Comparison of ENCODE assay signal across 17 cellular contexts in the genomic region with DNA sequence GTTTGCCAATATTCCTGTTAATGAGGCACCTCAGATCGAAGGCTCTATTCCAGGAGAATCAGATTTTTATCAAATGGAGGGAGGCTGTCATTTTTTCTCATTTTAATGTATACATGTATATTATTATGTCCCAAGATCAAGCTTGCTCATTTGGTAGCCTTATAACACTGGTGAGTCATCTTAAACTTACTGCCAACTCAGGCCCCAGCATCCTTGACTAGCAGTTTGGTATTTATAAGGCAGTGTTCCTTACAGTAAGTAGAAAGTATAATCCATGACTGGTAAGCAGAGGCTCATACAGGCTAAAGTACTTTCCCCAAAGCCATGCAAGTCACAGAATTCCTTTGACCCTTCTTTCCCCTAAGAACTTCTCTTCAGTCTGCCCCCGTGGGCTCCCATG.
DNase-seq lines count a peak whose midpoint lies in the region; ATAC-seq, FAIRE-seq and TF ChIP-seq lines count a peak whose summit lies in the region.
"Had no signal": no experiment of that assay in that cellular context is flagged by ENCODE, and none has a peak within 500 bp of the region (broad histone marks: within the 10 kb centered on the region; RNA-seq: fewer than 3 reads in every experiment).

No MANE protein-coding gene starts in this region.

- peaks cover 2% of the 10 kb centered on the region for H3K9me3 Mint-ChIP-seq in glutamatergic neuron (ENCODE audit: unreplicated experiment)
- no peaks in the 10 kb centered on the region for H3K9me3 Mint-ChIP-seq in effector memory CD8-positive, alpha-beta T cell
- H3K9me3 Mint-ChIP-seq: central memory CD8-positive, alpha-beta T cell had no signal

- ATAC-seq in left lung, result peak; percentile 52
- no peak for ATAC-seq in GM19395 (IDR thresholded peaks at IDR 0.05; ENCODE audit: unreplicated experiment)
- ATAC-seq in effector memory CD8-positive, alpha-beta T cell (replicated peaks), result no peak
- ATAC-seq: heart left ventricle had no signal

- DNase-seq in AG09319 (ENCODE audit: extremely low read depth, low read depth) (peak; percentile 62), LHCN-M2 (ENCODE audit: low read depth) (peak; percentile 51), bronchial epithelial cell (ENCODE audit: low read depth) (peak; percentile 88), left lung (no peak), HuH-7 (ENCODE audit: low spot score) (no peak), glutamatergic neuron (no peak)
- no peak for DNase-seq in effector memory CD8-positive, alpha-beta T cell
- DNase-seq: activated CD4-positive, alpha-beta T cell treated with anti-CD3 and anti-CD28 coated beads for 48 hours; activated effector memory CD4-positive, alpha-beta T cell treated with Interleukin-2 at 50 U/mL for 16 hours; GOT3; heart left ventricle; lower lobe of right lung; NCI-H1436; stimulated activated CD4-positive, alpha-beta T cell treated with anti-CD3 and anti-CD28 coated beads, Interleukin-15, amount 100 ng/mL, for 24 hours had no signal

- H3K36me3 Mint-ChIP-seq in glutamatergic neuron (ENCODE audit: unreplicated experiment), result no peaks in the 10 kb centered on the region
- no peaks in the 10 kb centered on the region for H3K36me3 Mint-ChIP-seq in effector memory CD8-positive, alpha-beta T cell (ENCODE audit: insufficient read depth)

- FAIRE-seq in bronchial epithelial cell (lab: Jason Lieb, UNC), result no peak

- H3K27ac ChIP-seq in left lung, result no peak overlapping the region
- H3K27ac ChIP-seq: heart left ventricle, lower lobe of right lung, neutrophil had no signal

- no peaks in the 10 kb centered on the region for H3K27me3 Mint-ChIP-seq in glutamatergic neuron (ENCODE audit: unreplicated experiment)
- no peaks in the 10 kb centered on the region for H3K27me3 Mint-ChIP-seq in effector memory CD8-positive, alpha-beta T cell

- no peak overlapping the region for H3K27ac Mint-ChIP-seq in glutamatergic neuron (ENCODE audit: unreplicated experiment)
- H3K27ac Mint-ChIP-seq in effector memory CD8-positive, alpha-beta T cell, result no peak overlapping the region

- no peaks in the 10 kb centered on the region for H3K4me1 Mint-ChIP-seq in glutamatergic neuron (ENCODE audit: low read depth, unreplicated experiment)
- no peaks in the 10 kb centered on the region for H3K4me1 Mint-ChIP-seq in effector memory CD8-positive, alpha-beta T cell (ENCODE audit: low read depth in 2 of 2)
- H3K4me1 Mint-ChIP-seq: central memory CD8-positive, alpha-beta T cell had no signal

- H3K4me3 ChIP-seq in bronchial epithelial cell (ENCODE audit: low read depth, low read length) (no peak overlapping the region), left lung (no peak overlapping the region)
- H3K4me3 ChIP-seq: heart left ventricle, lower lobe of right lung had no signal

- H3K27me3 ChIP-seq in bronchial epithelial cell (ENCODE audit: control insufficient read depth, insufficient read depth, low read length), result no peaks in the 10 kb centered on the region
- no peaks in the 10 kb centered on the region for H3K27me3 ChIP-seq in left lung
- H3K27me3 ChIP-seq: heart left ventricle, neutrophil had no signal

- H3K4me3 Mint-ChIP-seq in glutamatergic neuron (ENCODE audit: unreplicated experiment), result no peak overlapping the region
- H3K4me3 Mint-ChIP-seq in effector memory CD8-positive, alpha-beta T cell, result no peak overlapping the region
- H3K4me3 Mint-ChIP-seq: central memory CD8-positive, alpha-beta T cell had no signal

- H3K9me3 ChIP-seq in left lung, result no peaks in the 10 kb centered on the region
- H3K9me3 ChIP-seq: heart left ventricle, lower lobe of right lung, neutrophil had no signal

- intact Hi-C loops in left lung (cut with DNase I), result no loop called here

- H3K36me3 ChIP-seq in bronchial epithelial cell (ENCODE audit: control insufficient read depth, insufficient read depth, low read length) (no peaks in the 10 kb centered on the region), left lung (no peaks in the 10 kb centered on the region)
- H3K36me3 ChIP-seq: heart left ventricle, lower lobe of right lung, neutrophil had no signal

- H3K4me1 ChIP-seq in left lung, result peaks cover 7 to 27% of the 10 kb centered on the region in 2 donors

- no peak for TF ChIP-seq CTCF in AG09319 (IDR thresholded peaks at IDR 0.05; ENCODE audit: low read depth, low read length)
- no peak for TF ChIP-seq CTCF in bronchial epithelial cell (IDR thresholded peaks at IDR 0.05; ENCODE audit: insufficient read depth, low read length, severe bottlenecking)
- TF ChIP-seq CTCF in left lung (IDR thresholded peaks at IDR 0.05), result no peak
- no peak for TF ChIP-seq CTCF in glutamatergic neuron (IDR thresholded peaks at IDR 0.05; ENCODE audit: partially characterized antibody, unreplicated experiment)

Comparison
In these comparisons a context has a peak if more than half of its experiments do, and no peak if none do; other contexts are left out.
1. DNase-seq: peak in AG09319 (single experiment), LHCN-M2 (single experiment) and bronchial epithelial cell (single experiment); none in left lung (0 of 2), HuH-7 (single experiment), glutamatergic neuron (single experiment) and effector memory CD8-positive, alpha-beta T cell (0 of 3).